In genomic region chr2:236120006-236120740, GRCh38 we compare ENCODE assay signal across 22 cellular contexts. TPM values are rescaled to one million over a fixed set of nuclear protein-coding genes. Genes with fewer than 3 reads are reported as not detected.
"Had no signal": no experiment of that assay in that cellular context is flagged by ENCODE, and none has a peak within 500 bp of the region (broad histone marks: within the 10 kb centered on the region; RNA-seq: fewer than 3 reads in every experiment).

No MANE protein-coding gene starts in this region.

- H3K4me1 ChIP-seq: esophagus squamous epithelium, transverse colon, vagina had no signal

- H3K4me1 Mint-ChIP-seq: activated naive CD4-positive, alpha-beta T cell treated with anti-CD3 and anti-CD28 coated beads, Interleukin-2, amount 10 ng/mL, durations not matched to agents 7 days and 5 days; stimulated activated naive B cell treated with anti-CD40 and anti-IgM and Interleukin-4, amounts not matched to agents 10 μg/mL and 1 μg/mL and 100 μg/mL, for 72 hours had no signal

- DNase-seq: activated CD4-positive, CD25-positive, alpha-beta regulatory T cell treated with anti-CD3 and anti-CD28 coated beads, Interleukin-2, amount 50 U/mL, for 72 hours; activated naive CD4-positive, alpha-beta T cell treated with anti-CD3 and anti-CD28 coated beads, Interleukin-2, amount 10 ng/mL, durations not matched to agents 7 days and 5 days; activated T-cell treated with anti-CD3 and anti-CD28 coated beads for 4 hours; effector CD4-positive, alpha-beta T cell; esophagus squamous epithelium; islet precursor cell; mammary epithelial cell; naive thymus-derived CD8-positive, alpha-beta T cell; stimulated activated CD4-positive, alpha-beta T cell treated with anti-CD3 and anti-CD28 coated beads, Interleukin-4, amount 100 ng/mL, for 1 hour; stimulated activated naive B cell treated with anti-CD40 and anti-IgM and Interleukin-4, amounts not matched to agents 10 μg/mL and 1 μg/mL and 100 μg/mL, for 72 hours; T-helper 9 cell; transverse colon had no signal

- H3K27ac ChIP-seq: cardiac muscle cell, coronary artery, esophagus squamous epithelium, hepatocyte, transverse colon, vagina had no signal

- H3K4me3 Mint-ChIP-seq: activated naive CD4-positive, alpha-beta T cell treated with anti-CD3 and anti-CD28 coated beads, Interleukin-2, amount 10 ng/mL, durations not matched to agents 7 days and 5 days; naive thymus-derived CD8-positive, alpha-beta T cell; stimulated activated naive B cell treated with anti-CD40 and anti-IgM and Interleukin-4, amounts not matched to agents 10 μg/mL and 1 μg/mL and 100 μg/mL, for 72 hours had no signal

- H3K36me3 Mint-ChIP-seq: activated naive CD4-positive, alpha-beta T cell treated with anti-CD3 and anti-CD28 coated beads, Interleukin-2, amount 10 ng/mL, durations not matched to agents 7 days and 5 days; naive thymus-derived CD8-positive, alpha-beta T cell; stimulated activated naive B cell treated with anti-CD40 and anti-IgM and Interleukin-4, amounts not matched to agents 10 μg/mL and 1 μg/mL and 100 μg/mL, for 72 hours had no signal

- H3K27ac Mint-ChIP-seq: activated naive CD4-positive, alpha-beta T cell treated with anti-CD3 and anti-CD28 coated beads, Interleukin-2, amount 10 ng/mL, durations not matched to agents 7 days and 5 days; naive thymus-derived CD8-positive, alpha-beta T cell; stimulated activated naive B cell treated with anti-CD40 and anti-IgM and Interleukin-4, amounts not matched to agents 10 μg/mL and 1 μg/mL and 100 μg/mL, for 72 hours had no signal

- H3K27me3 ChIP-seq: cardiac muscle cell, esophagus squamous epithelium, hepatocyte, transverse colon, vagina had no signal

- H3K9me3 Mint-ChIP-seq: activated naive CD4-positive, alpha-beta T cell treated with anti-CD3 and anti-CD28 coated beads, Interleukin-2, amount 10 ng/mL, durations not matched to agents 7 days and 5 days; stimulated activated naive B cell treated with anti-CD40 and anti-IgM and Interleukin-4, amounts not matched to agents 10 μg/mL and 1 μg/mL and 100 μg/mL, for 72 hours had no signal

- ATAC-seq: naive thymus-derived CD8-positive, alpha-beta T cell; stimulated activated naive B cell treated with anti-CD40 and anti-IgM and Interleukin-4, amounts not matched to agents 10 μg/mL and 1 μg/mL and 100 μg/mL, for 72 hours had no signal

- H3K9me3 ChIP-seq: esophagus squamous epithelium, transverse colon, vagina had no signal

- H3K4me3 ChIP-seq: cardiac muscle cell, coronary artery, esophagus squamous epithelium, hepatocyte, transverse colon, vagina had no signal

RNA-seq across cellular contexts. Expression of gene GBX2, which starts 48.0 kb away (rescaled TPM):
- total RNA-seq: activated CD8-positive, alpha-beta memory T cell treated with anti-CD3 and anti-CD28 coated beads for 36 hours; esophagus squamous epithelium; fibroblast of villous mesenchyme; hepatocyte; mononuclear cell; naive thymus-derived CD8-positive, alpha-beta T cell; posterior vena cava; skeletal muscle tissue; transverse colon; vagina had no signal
- polyA plus RNA-seq: adipose tissue; mammary epithelial cell; naive thymus-derived CD8-positive, alpha-beta T cell had no signal
